12 cellular contexts compared by ENCODE assay signal in the genomic region with DNA sequence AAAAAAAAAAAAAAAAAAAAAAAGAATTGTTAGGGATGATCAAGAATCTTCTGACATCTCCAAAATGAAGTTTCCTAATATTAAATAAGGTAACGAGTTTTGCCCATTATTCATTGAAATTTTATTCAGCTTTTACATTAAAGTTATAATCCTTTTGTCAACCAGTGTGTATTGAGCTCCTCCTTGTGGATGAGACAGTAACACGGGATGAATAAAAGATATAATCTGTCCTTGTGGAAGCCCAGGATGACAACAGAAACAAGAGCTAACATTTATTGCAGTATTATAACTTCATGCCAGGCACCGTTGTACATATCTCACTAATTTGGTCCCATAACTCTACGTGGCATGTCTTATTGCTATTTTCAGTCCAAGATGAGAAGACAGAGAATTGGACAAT. TPM values are rescaled to one million over a fixed set of nuclear protein-coding genes. Genes with fewer than 3 reads are reported as not detected.
A peak's percentile ranks its signal among the peaks of the same experiment; 100 is the strongest.
DNase-seq lines count a peak whose midpoint lies in the region; ATAC-seq and TF ChIP-seq lines count a peak whose summit lies in the region.
"Had no signal": no experiment of that assay in that cellular context is flagged by ENCODE, and none has a peak within 500 bp of the region (broad histone marks: within the 10 kb centered on the region; RNA-seq: fewer than 3 reads in every experiment).

No MANE protein-coding gene starts in this region.

- H2BK120ac ChIP-seq in H9 (ENCODE audit: low read depth, low read length, poor library complexity, severe bottlenecking) = no peak overlapping the region

- H3K36me3 ChIP-seq in A673 (ENCODE audit: insufficient read depth, low read length, poor library complexity, severe bottlenecking) = no peaks in the 10 kb centered on the region
- H3K36me3 ChIP-seq: heart left ventricle had no signal

- no peaks in the 10 kb centered on the region; a peak in 1 of 4 replicates for H3K4me1 Mint-ChIP-seq in H9

- H2BK15ac ChIP-seq in H9 (ENCODE audit: low read depth, low read length) = no peak overlapping the region

- no peaks in the 10 kb centered on the region for H3K79me1 ChIP-seq in H9 (ENCODE audit: insufficient read depth, low read depth, low read length, poor library complexity, severe bottlenecking)

- H3K27ac ChIP-seq in A673 (ENCODE audit: low read depth, low read length, poor library complexity, severe bottlenecking) (no peak overlapping the region), H9 (ENCODE audit: insufficient read length, low read depth, low read length) (no peak overlapping the region)
- H3K27ac ChIP-seq: heart left ventricle had no signal

- no peak overlapping the region for H2BK5ac ChIP-seq in H9 (ENCODE audit: insufficient read length, low read length)

- no peak overlapping the region for H2AFZ ChIP-seq in H9 (ENCODE audit: low read length)

- no peaks in the 10 kb centered on the region for H3K79me2 ChIP-seq in H9 (ENCODE audit: insufficient read depth, low read length)

- H3K4me1 ChIP-seq in A673 (ENCODE audit: insufficient read depth, low read length, poor library complexity, severe bottlenecking) = no peaks in the 10 kb centered on the region
- no peaks in the 10 kb centered on the region; the same call in 1 of the 2 replicates for H3K4me1 ChIP-seq in H9 (ENCODE audit: insufficient read depth, low read length)
- H3K4me1 ChIP-seq: heart left ventricle had no signal

- no peak overlapping the region for H3K18ac ChIP-seq in H9 (ENCODE audit: insufficient read length, low read depth, low read length)

- no peak overlapping the region for H4K91ac ChIP-seq in H9 (ENCODE audit: insufficient read length, low read depth, low read length)

- H3K27me3 Mint-ChIP-seq in H9 (ENCODE audit: low read depth) = no peaks in the 10 kb centered on the region; the same call in 1 of the 2 replicates

- BruUV-seq in A673 (replicated peaks; lab: Mats Ljungman, UMichigan) = no TSS peak

- no peak overlapping the region for H3K14ac ChIP-seq in H9 (ENCODE audit: insufficient read depth, low read length)

- no peak overlapping the region for H2AK5ac ChIP-seq in H9 (ENCODE audit: insufficient read length, low read length)

- WGBS in H9 (ENCODE audit: extremely low coverage, insufficient read length, low lambda C conversion rate) = no CpG with 5 or more reads among the region's 4 CpGs

- H3K23ac ChIP-seq in H9 (ENCODE audit: insufficient read length, low read depth, low read length) = no peak overlapping the region

- no peak overlapping the region for H2BK12ac ChIP-seq in H9 (ENCODE audit: insufficient read length, low read depth, low read length)

- POLR2A ChIA-PET in A673 (lab: Charles Lee; ENCODE audit: low non-redundant PET) = interaction anchor here (0.6 kb wide), 1 partner anchor 30 kb away, joined by 3 read pairs; no protein-coding TSS in a partner anchor

- H3K4ac ChIP-seq in H9 (ENCODE audit: low read depth, low read length) = no peak overlapping the region

- no peak overlapping the region for H4K5ac ChIP-seq in H9 (ENCODE audit: insufficient read length, low read depth, low read length)

- H2BK20ac ChIP-seq in H9 (ENCODE audit: low read depth, low read length, poor library complexity, severe bottlenecking) = no peak overlapping the region

- H3T11ph ChIP-seq in H9 (ENCODE audit: low read length) = no peak overlapping the region

- no peak overlapping the region for H3K56ac ChIP-seq in H9 (ENCODE audit: insufficient read length, low read depth, low read length)

- H3K9me3 ChIP-seq in A673 (ENCODE audit: low read depth, low read length, poor library complexity, severe bottlenecking) = no peaks in the 10 kb centered on the region
- H3K9me3 ChIP-seq in H9 (ENCODE audit: control insufficient read depth, low read depth, low read length) = no peaks in the 10 kb centered on the region
- H3K9me3 ChIP-seq: heart left ventricle had no signal

- H3K27me3 ChIP-seq in A673 (replicated peaks; ENCODE audit: insufficient read depth, low read depth, low read length, poor library complexity) (no peaks in the 10 kb centered on the region), H9 (ENCODE audit: insufficient read depth, low read length) (no peaks in the 10 kb centered on the region)
- H3K27me3 ChIP-seq: heart left ventricle had no signal

- no peaks in the 10 kb centered on the region for H3K36me3 Mint-ChIP-seq in H9 (ENCODE audit: insufficient read depth in 1 of 3, low read depth in 3 of 3)

- H4K20me1 ChIP-seq in H9 (ENCODE audit: control insufficient read depth, insufficient read depth, insufficient read length) = no peaks in the 10 kb centered on the region

- no peak for ATAC-seq in HG03175 (IDR thresholded peaks at IDR 0.05; ENCODE audit: unreplicated experiment)
- ATAC-seq: heart left ventricle had no signal

- no peak overlapping the region for H4K8ac ChIP-seq in H9 (replicated peaks; ENCODE audit: insufficient read length, low read depth, low read length)

- peak; percentile 71 for DNase-seq in A673 (ENCODE audit: low spot score)
- no peak for DNase-seq in H9
- DNase-seq in SW480 (ENCODE audit: low spot score) = peak; percentile 0
- DNase-seq in hepatic stellate cell (ENCODE audit: low spot score) = peak; percentile 14
- DNase-seq in hippocampal formation (lab: John Stamatoyannopoulos, UW) = no peak
- DNase-seq in medulla oblongata (ENCODE audit: extremely low spot score) = no peak
- no peak for DNase-seq in effector CD8-positive, alpha-beta T cell (lab: John Stamatoyannopoulos, UW)
- DNase-seq: activated CD4-positive, alpha-beta T cell treated with anti-CD3 and anti-CD28 coated beads, Interleukin-2, amount 50 U/mL, for 4 hours; DMS79 treated with DMSO at 0.1 percent for 48 hours; heart left ventricle; MM.1S had no signal

- no peak overlapping the region for H3K9ac ChIP-seq in H9 (ENCODE audit: extremely low read depth, insufficient read length, low read length)

- peak; percentile 77 for TF ChIP-seq CTCF in A673 (conservative IDR thresholded peaks at IDR 0.05; ENCODE audit: low read depth, low read length)
- TF ChIP-seq CTCF in H9 (conservative IDR thresholded peaks at IDR 0.05) = peak; percentile 54

- H3K4me2 ChIP-seq in H9 (ENCODE audit: insufficient read depth, insufficient read length, low read length) = no peak overlapping the region

- H3K23me2 ChIP-seq in H9 (ENCODE audit: insufficient read length, low read depth, low read length, poor library complexity, severe bottlenecking) = no peaks in the 10 kb centered on the region

- CTCF ChIA-PET in A673 (lab: Charles Lee) = interaction anchor here (0.6 to 1.7 kb wide), 13 partner anchors 10 to 725 kb away, joined by 3 to 32 read pairs (median 3); no protein-coding TSS in a partner anchor

- intact Hi-C loops in A673 (cut with micrococcal nuclease; ENCODE audit: unreplicated experiment) = loop anchor here (2.0 to 5.0 kb wide), 4 partner anchors 103 to 223 kb away; no protein-coding TSS in a partner anchor

- H3K4me3 ChIP-seq in A673 (ENCODE audit: low read depth, low read length, poor library complexity, severe bottlenecking) = no peak overlapping the region
- H3K4me3 ChIP-seq: heart left ventricle had no signal

- H3K4me3 Mint-ChIP-seq in H9 = no peak overlapping the region

- H3K9me3 Mint-ChIP-seq in H9 = no peaks in the 10 kb centered on the region; a peak in 1 of 5 replicates

- H3K27ac Mint-ChIP-seq in H9 = no peak overlapping the region

RNA-seq across cellular contexts. Expression of a gene that starts 33.4 kb away (rescaled TPM):
- 12.2 and 12.8 TPM in 2 replicates for total RNA-seq in A673 (2021)
- total RNA-seq in H9 (2021) = not detected in 2 replicates

RNA-seq across cellular contexts. Expression of a gene that starts 39.0 kb away (rescaled TPM):
- total RNA-seq in A673 (2021) (not detected in 2 replicates), H9 (2021) (not detected in 2 replicates)
- total RNA-seq: heart left ventricle had no signal

Comparison
In these comparisons a context has a peak if more than half of its experiments do, and no peak if none do; other contexts are left out.
1. DNase-seq: peak in A673 (single experiment), SW480 (single experiment) and hepatic stellate cell (single experiment); none in H9 (single experiment), hippocampal formation (0 of 2), medulla oblongata (single experiment) and effector CD8-positive, alpha-beta T cell (single experiment).
2. RNA of a gene that starts 33.4 kb away (total RNA-seq): 12.2 to 12.8 TPM in A673; not detected in H9; every median in the first group is over 10 times any median in the second.